1 cellular context compared by ENCODE assay signal in the genomic region with DNA sequence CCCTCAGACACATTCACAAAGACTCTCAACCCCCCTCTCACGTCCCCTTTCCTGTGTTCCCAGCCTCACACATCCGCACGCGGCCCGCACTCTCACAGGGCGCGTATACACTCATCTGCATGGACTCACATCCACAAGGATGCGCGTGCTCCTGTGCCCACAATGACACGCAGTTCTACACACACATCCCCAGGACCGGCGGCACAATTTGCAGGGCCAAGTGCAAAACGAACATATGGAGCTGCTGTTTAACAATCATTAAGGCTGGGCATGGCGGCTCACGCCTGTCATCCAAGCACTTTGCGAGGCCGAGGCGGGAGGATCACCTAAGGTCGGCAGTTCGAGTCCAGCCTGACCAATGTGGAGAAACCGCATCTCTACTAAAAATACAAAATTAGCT.
TF ChIP-seq lines count a peak whose summit lies in the region.

No MANE protein-coding gene starts in this region.

TF ChIP-seq in GM23338, 12 proteins besides CTCF, POLR2A, EP300 and RAD21 (continued from another document):
- TF ChIP-seq, protein P1, sequence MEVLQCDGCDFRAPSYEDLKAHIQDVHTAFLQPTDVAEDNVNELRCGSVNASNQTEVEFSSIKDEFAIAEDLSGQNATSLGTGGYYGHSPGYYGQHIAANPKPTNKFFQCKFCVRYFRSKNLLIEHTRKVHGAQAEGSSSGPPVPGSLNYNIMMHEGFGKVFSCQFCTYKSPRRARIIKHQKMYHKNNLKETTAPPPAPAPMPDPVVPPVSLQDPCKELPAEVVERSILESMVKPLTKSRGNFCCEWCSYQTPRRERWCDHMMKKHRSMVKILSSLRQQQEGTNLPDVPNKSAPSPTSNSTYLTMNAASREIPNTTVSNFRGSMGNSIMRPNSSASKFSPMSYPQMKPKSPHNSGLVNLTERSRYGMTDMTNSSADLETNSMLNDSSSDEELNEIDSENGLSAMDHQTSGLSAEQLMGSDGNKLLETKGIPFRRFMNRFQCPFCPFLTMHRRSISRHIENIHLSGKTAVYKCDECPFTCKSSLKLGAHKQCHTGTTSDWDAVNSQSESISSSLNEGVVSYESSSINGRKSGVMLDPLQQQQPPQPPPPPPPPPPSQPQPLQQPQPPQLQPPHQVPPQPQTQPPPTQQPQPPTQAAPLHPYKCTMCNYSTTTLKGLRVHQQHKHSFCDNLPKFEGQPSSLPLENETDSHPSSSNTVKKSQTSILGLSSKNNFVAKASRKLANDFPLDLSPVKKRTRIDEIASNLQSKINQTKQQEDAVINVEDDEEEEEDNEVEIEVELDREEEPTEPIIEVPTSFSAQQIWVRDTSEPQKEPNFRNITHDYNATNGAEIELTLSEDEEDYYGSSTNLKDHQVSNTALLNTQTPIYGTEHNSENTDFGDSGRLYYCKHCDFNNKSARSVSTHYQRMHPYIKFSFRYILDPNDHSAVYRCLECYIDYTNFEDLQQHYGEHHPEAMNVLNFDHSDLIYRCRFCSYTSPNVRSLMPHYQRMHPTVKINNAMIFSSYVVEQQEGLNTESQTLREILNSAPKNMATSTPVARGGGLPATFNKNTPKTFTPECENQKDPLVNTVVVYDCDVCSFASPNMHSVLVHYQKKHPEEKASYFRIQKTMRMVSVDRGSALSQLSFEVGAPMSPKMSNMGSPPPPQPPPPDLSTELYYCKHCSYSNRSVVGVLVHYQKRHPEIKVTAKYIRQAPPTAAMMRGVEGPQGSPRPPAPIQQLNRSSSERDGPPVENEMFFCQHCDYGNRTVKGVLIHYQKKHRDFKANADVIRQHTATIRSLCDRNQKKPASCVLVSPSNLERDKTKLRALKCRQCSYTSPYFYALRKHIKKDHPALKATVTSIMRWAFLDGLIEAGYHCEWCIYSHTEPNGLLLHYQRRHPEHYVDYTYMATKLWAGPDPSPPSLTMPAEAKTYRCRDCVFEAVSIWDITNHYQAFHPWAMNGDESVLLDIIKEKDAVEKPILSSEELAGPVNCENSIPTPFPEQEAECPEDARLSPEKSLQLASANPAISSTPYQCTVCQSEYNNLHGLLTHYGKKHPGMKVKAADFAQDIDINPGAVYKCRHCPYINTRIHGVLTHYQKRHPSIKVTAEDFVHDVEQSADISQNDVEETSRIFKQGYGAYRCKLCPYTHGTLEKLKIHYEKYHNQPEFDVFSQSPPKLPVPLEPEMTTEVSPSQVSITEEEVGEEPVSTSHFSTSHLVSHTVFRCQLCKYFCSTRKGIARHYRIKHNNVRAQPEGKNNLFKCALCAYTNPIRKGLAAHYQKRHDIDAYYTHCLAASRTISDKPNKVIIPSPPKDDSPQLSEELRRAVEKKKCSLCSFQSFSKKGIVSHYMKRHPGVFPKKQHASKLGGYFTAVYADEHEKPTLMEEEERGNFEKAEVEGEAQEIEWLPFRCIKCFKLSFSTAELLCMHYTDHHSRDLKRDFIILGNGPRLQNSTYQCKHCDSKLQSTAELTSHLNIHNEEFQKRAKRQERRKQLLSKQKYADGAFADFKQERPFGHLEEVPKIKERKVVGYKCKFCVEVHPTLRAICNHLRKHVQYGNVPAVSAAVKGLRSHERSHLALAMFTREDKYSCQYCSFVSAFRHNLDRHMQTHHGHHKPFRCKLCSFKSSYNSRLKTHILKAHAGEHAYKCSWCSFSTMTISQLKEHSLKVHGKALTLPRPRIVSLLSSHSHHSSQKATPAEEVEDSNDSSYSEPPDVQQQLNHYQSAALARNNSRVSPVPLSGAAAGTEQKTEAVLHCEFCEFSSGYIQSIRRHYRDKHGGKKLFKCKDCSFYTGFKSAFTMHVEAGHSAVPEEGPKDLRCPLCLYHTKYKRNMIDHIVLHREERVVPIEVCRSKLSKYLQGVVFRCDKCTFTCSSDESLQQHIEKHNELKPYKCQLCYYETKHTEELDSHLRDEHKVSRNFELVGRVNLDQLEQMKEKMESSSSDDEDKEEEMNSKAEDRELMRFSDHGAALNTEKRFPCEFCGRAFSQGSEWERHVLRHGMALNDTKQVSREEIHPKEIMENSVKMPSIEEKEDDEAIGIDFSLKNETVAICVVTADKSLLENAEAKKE (CRISPR knock-in tag; IDR thresholded peaks at IDR 0.05) = no peak
- no peak for TF ChIP-seq POLR2AphosphoS5 (IDR thresholded peaks at IDR 0.05; ENCODE audit: low read depth)
- TF ChIP-seq CREB1 (CRISPR knock-in tag; IDR thresholded peaks at IDR 0.05; ENCODE audit: low read depth) = no peak
- TF ChIP-seq STAT1 (IDR thresholded peaks at IDR 0.05; ENCODE audit: unreplicated experiment) = no peak
- no peak for TF ChIP-seq ZNF331 (CRISPR knock-in tag; IDR thresholded peaks at IDR 0.05; ENCODE audit: low read depth)
- TF ChIP-seq NANOG (IDR thresholded peaks at IDR 0.05; ENCODE audit: borderline replicate concordance) = no peak
TF ChIP-seq in GM23338: peak in this region for 0.
